Comparison of ENCODE assay signal across 8 cellular contexts in the genomic region with DNA sequence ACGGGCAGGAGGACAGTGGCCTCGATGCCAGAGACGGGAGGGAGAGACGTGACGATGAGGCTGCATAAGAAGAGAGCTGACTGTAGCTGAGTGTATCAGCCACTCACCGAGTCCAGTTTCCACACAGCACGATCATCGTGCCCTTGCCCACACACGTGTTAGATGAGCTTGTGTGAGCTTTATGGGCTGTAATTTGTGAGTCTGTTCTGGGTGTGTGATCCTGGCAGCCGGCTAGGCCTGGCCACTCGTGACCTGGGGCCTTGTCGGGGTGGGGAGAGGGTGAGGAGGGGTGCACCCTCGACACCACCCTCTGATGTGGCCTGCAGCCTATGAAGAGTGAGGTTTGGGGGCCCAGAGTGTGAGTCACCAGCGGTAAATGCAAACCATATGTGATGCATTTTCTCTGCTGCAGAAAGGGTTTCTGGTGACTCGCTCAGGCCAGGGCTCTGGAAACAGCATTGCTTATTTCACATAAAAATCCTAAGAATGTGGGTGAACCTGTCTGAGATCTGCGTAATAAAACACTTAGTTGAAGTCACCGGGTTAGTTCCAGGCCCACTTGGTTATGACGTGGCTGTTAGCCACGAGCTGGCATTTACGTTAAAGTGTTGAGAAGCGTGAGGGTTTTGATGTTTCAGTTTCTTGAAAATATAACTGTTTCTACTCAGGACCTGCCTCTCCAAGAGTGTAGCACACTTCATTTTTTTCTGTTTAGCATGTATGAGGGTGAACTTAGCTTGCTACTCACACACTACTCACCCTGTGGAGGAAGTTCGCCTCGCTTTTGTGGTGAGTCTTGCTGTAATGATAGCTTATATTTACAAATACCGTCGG. TPM values are rescaled to one million over a fixed set of nuclear protein-coding genes. Genes with fewer than 3 reads are reported as not detected.
DNase-seq lines count a peak whose midpoint lies in the region; ATAC-seq and TF ChIP-seq lines count a peak whose summit lies in the region.

No MANE protein-coding gene starts in this region.

- H3K27me3 ChIP-seq in osteoblast (ENCODE audit: insufficient read depth, low read length) (peaks cover 2% of the 10 kb centered on the region), Karpas-422 (ENCODE audit: low read length) (no peaks in the 10 kb centered on the region)

- H3K9me3 ChIP-seq in osteoblast (ENCODE audit: low read depth, low read length) (no peaks in the 10 kb centered on the region), Karpas-422 (ENCODE audit: low read length) (no peaks in the 10 kb centered on the region)

- H3K27ac ChIP-seq in osteoblast (ENCODE audit: low read depth, low read length) (peak overlapping the region; percentile 97), Karpas-422 (ENCODE audit: low read length) (no peak overlapping the region)

- peak overlapping the region; percentile 80 for H3K4me2 ChIP-seq in osteoblast (ENCODE audit: insufficient read depth, low read length)
- no peak overlapping the region for H3K4me2 ChIP-seq in Karpas-422 (ENCODE audit: low read depth, low read length, poor library complexity, severe bottlenecking)

- H3K36me3 ChIP-seq in osteoblast (ENCODE audit: insufficient read depth, low read length) (peaks cover 55% of the 10 kb centered on the region), Karpas-422 (ENCODE audit: insufficient read depth, low read length) (no peaks in the 10 kb centered on the region)

- H3K4me1 ChIP-seq in osteoblast (ENCODE audit: insufficient read depth, low read length) (peaks cover 46% of the 10 kb centered on the region), Karpas-422 (ENCODE audit: low read length) (peaks cover 14% of the 10 kb centered on the region)

- no peak for DNase-seq in activated CD4-positive, CD25-positive, alpha-beta regulatory T cell treated with anti-CD3 and anti-CD28 coated beads, Interleukin-2, amount 50 U/mL, for 72 hours
- peak; percentile 49 to 70 for DNase-seq in activated CD8-positive, alpha-beta memory T cell treated with anti-CD3 and anti-CD28 coated beads for 1 hour (ENCODE audit: extremely low read depth in 1 of 2, low read depth in 1 of 2)
- DNase-seq in epithelial cell of proximal tubule (ENCODE audit: low read depth) (peak; percentile 43), osteoblast (ENCODE audit: insufficient read length, low spot score, missing footprints) (peak; percentile 100), middle frontal gyrus (ENCODE audit: extremely low spot score, low spot score) (no peak), Karpas-422 (no peak), COLO668 (lab: John Stamatoyannopoulos, UW; ENCODE audit: unreplicated experiment) (no peak)

- TF ChIP-seq CTCF in epithelial cell of proximal tubule (conservative IDR thresholded peaks at IDR 0.05; ENCODE audit: low read depth, low read length) (no peak), osteoblast (IDR thresholded peaks at IDR 0.05; ENCODE audit: extremely low read depth, low read depth, low read length) (peak; percentile 7)

- H3K4me3 ChIP-seq in epithelial cell of proximal tubule (ENCODE audit: low read depth, low read length) (no peak overlapping the region), osteoblast (ENCODE audit: insufficient read depth, low read length) (peak overlapping the region; percentile 37), Karpas-422 (ENCODE audit: low read length) (no peak overlapping the region)

- H4K20me1 ChIP-seq in osteoblast (ENCODE audit: insufficient read depth, low read length), result peaks cover 71% of the 10 kb centered on the region
- no peaks in the 10 kb centered on the region for H4K20me1 ChIP-seq in Karpas-422 (ENCODE audit: insufficient read depth, low read depth, low read length)

- H3K9ac ChIP-seq in Karpas-422 (ENCODE audit: low read length), result no peak overlapping the region

- H3K9me2 ChIP-seq in Karpas-422 (replicated peaks; ENCODE audit: insufficient read depth, low read length), result no peaks in the 10 kb centered on the region

- H3K79me2 ChIP-seq in osteoblast (ENCODE audit: insufficient read depth, low read length), result peaks cover 78% of the 10 kb centered on the region
- H3K79me2 ChIP-seq in Karpas-422 (ENCODE audit: low read length), result no peaks in the 10 kb centered on the region

- ATAC-seq in activated CD4-positive, CD25-positive, alpha-beta regulatory T cell treated with anti-CD3 and anti-CD28 coated beads, Interleukin-2, amount 50 U/mL, for 24 hours, result peak; percentile 62 to 70

- H2AFZ ChIP-seq in osteoblast (ENCODE audit: low read length) (no peak overlapping the region), Karpas-422 (ENCODE audit: low read length) (no peak overlapping the region)

RNA-seq across cellular contexts. Expression of a gene that starts 4.2 kb away (rescaled TPM):
- total RNA-seq in epithelial cell of proximal tubule (11.9 and 12.3 TPM in 2 replicates), osteoblast (137 and 140 TPM in 2 replicates)
- total RNA-seq in Karpas-422 (2014; rRNA removed; shearing (Covaris generic); ENCODE audit: low replicate concordance), result 1.3 and 2.4 TPM in 2 replicates

Comparison
In these comparisons a context has a peak if more than half of its experiments do, and no peak if none do; other contexts are left out.
1. DNase-seq: peak in activated CD8-positive, alpha-beta memory T cell treated with anti-CD3 and anti-CD28 coated beads for 1 hour (2 of 2), epithelial cell of proximal tubule (single experiment) and osteoblast (single experiment); none in activated CD4-positive, CD25-positive, alpha-beta regulatory T cell treated with anti-CD3 and anti-CD28 coated beads, Interleukin-2, amount 50 U/mL, for 72 hours (single experiment), middle frontal gyrus (single experiment), Karpas-422 (single experiment) and COLO668 (single experiment).
2. RNA of a gene that starts 4.2 kb away (total RNA-seq): 137 to 140 TPM in osteoblast; 11.9 to 12.3 TPM in epithelial cell of proximal tubule and 1.3 to 2.4 TPM in Karpas-422; every median in the first group is over 10 times any median in the second.